ENCODE assay signal across 9 cellular contexts in the genomic region with DNA sequence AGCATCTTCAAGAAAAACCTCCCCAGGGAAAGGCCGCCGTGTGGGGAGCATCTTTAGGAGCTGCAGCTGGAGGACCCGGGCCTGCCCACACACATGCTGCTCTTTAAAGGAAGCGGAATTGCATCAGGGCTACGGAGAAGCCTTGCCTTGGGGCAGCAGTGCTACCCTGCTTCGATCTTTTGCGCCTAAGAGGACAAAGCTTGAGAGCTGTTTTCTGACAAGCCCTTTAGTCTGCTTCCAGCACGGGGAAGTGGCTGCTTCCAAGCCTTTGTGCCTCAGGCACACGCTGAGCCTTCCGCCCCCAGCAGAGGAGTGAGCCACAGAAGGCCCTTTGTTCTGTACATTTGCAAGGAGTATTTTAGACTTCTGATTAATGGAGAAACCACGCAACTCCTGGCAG. TPM values are rescaled to one million over a fixed set of nuclear protein-coding genes. Genes with fewer than 3 reads are reported as not detected.
A peak's percentile ranks its signal among the peaks of the same experiment; 100 is the strongest.
DNase-seq lines count a peak whose midpoint lies in the region; ATAC-seq, FAIRE-seq and TF ChIP-seq lines count a peak whose summit lies in the region.
"Had no signal": no experiment of that assay in that cellular context is flagged by ENCODE, and none has a peak within 500 bp of the region (broad histone marks: within the 10 kb centered on the region; RNA-seq: fewer than 3 reads in every experiment).

No MANE protein-coding gene starts in this region.

- H2BK15ac ChIP-seq in IMR-90 (ENCODE audit: low read depth, low read length) = no peak overlapping the region

- in situ Hi-C loops in IMR-90 (cut with MboI; ENCODE audit: low sequenced_read_pairs) = no loop called here

- H3K4ac ChIP-seq in IMR-90 (ENCODE audit: low read depth, low read length) = peak overlapping the region; percentile 60

- DNase-seq in IMR-90 (peak; percentile 74), RWPE2 (ENCODE audit: low spot score) (peak; percentile 88), globus pallidus (ENCODE audit: low spot score) (peak; percentile 87), retinal pigment epithelial cell (ENCODE audit: low read depth) (peak; percentile 69), GM12891 (ENCODE audit: insufficient read length, low spot score) (no peak), HTR-8/SVneo (ENCODE audit: insufficient read length, low spot score) (no peak)
- no peak for DNase-seq in CD4-positive, alpha-beta T cell

- H4K91ac ChIP-seq in IMR-90 (ENCODE audit: insufficient read depth, low read depth, low read length) = peak overlapping the region; percentile 45

- no peak overlapping the region for H3K27ac Mint-ChIP-seq in CD4-positive, alpha-beta T cell

- peak overlapping the region; percentile 75 for H2AFZ ChIP-seq in IMR-90 (replicated peaks; ENCODE audit: low read length, poor library complexity)

- POLR2A ChIA-PET in IMR-90 (lab: Charles Lee; ENCODE audit: unreplicated experiment) = no interaction called here
- POLR2A ChIA-PET in CD4-positive, alpha-beta T cell (lab: Charles Lee) = no interaction called here

- CTCF ChIA-PET in IMR-90 (lab: Yijun Ruan, JAX) = interaction anchor here (0.6 to 1.2 kb wide), 2 partner anchors 30 to 45 kb away, joined by 4 to 5 read pairs; no protein-coding TSS in a partner anchor
- CTCF ChIA-PET in CD4-positive, alpha-beta T cell (lab: Charles Lee) = no interaction called here

- peak overlapping the region; percentile 87 for H2AK9ac ChIP-seq in IMR-90 (replicated peaks; ENCODE audit: low read depth, low read length, poor library complexity)

- H3K27me3 ChIP-seq in IMR-90 (ENCODE audit: control insufficient read depth, insufficient read depth, low read length) = no peaks in the 10 kb centered on the region
- H3K27me3 ChIP-seq in RWPE2 (ENCODE audit: insufficient read depth, poor library complexity, severe bottlenecking) = no peaks in the 10 kb centered on the region
- no peaks in the 10 kb centered on the region for H3K27me3 ChIP-seq in CD4-positive, alpha-beta T cell (ENCODE audit: control insufficient read depth, insufficient read depth, low read length)
- H3K27me3 ChIP-seq: cardiac muscle cell had no signal

- peaks cover 0 to 22% of the 10 kb centered on the region in 2 experiments; a peak in 2 of 4 replicates for H3K79me1 ChIP-seq in IMR-90 (ENCODE audit: low read depth in 1 of 2, low read length in 2 of 2)

- H4K5ac ChIP-seq in IMR-90 (ENCODE audit: low read depth, low read length) = no peak overlapping the region

- no TSS peak for BruUV-seq in IMR-90 (replicated peaks; lab: Mats Ljungman, UMichigan)

- H2BK120ac ChIP-seq in IMR-90 (ENCODE audit: low read depth, low read length) = 0 out of 2 replicates have a peak overlapping the region, but pooled peaks have one; percentile 27

- H3K4me3 ChIP-seq in IMR-90 (ENCODE audit: insufficient read depth, low read depth, low read length) = no peak overlapping the region
- H3K4me3 ChIP-seq in RWPE2 (ENCODE audit: severe bottlenecking) = no peak overlapping the region
- H3K4me3 ChIP-seq in retinal pigment epithelial cell (ENCODE audit: low read length) = no peak overlapping the region
- H3K4me3 ChIP-seq: cardiac muscle cell had no signal

- intact Hi-C loops in IMR-90 (cut with micrococcal nuclease) = loop anchor here (2.0 kb wide), 1 partner anchor 31 kb away; the partner anchor contains the start of genes BAG5 and COA8
- intact Hi-C loops in CD4-positive, alpha-beta T cell (cut with DNase I, micrococcal nuclease) = no loop called here

- no peak overlapping the region; the same call in 1 of the 2 replicates for H3K23ac ChIP-seq in IMR-90 (ENCODE audit: low read depth, low read length)

- H3K27ac ChIP-seq in IMR-90 (ENCODE audit: insufficient read depth, low read length) (0 out of 2 replicates have a peak overlapping the region, but pooled peaks have one; percentile 2), RWPE2 (ENCODE audit: poor library complexity, severe bottlenecking) (peak overlapping the region; percentile 51)
- H3K27ac ChIP-seq in CD4-positive, alpha-beta T cell (ENCODE audit: low read depth, low read length) = no peak overlapping the region
- H3K27ac ChIP-seq: cardiac muscle cell had no signal

- TF ChIP-seq CTCF in IMR-90 (conservative IDR thresholded peaks at IDR 0.05; ENCODE audit: low read depth, low read length) (no peak), RWPE2 (IDR thresholded peaks at IDR 0.05; ENCODE audit: poor library complexity, severe bottlenecking) (no peak), retinal pigment epithelial cell (conservative IDR thresholded peaks at IDR 0.05; ENCODE audit: low read depth, low read length) (no peak)
- TF ChIP-seq CTCF in CD4-positive, alpha-beta T cell (IDR thresholded peaks at IDR 0.05) = no peak

- H3K4me1 Mint-ChIP-seq in CD4-positive, alpha-beta T cell (ENCODE audit: low read depth) = no peaks in the 10 kb centered on the region

- H3K36me3 Mint-ChIP-seq in CD4-positive, alpha-beta T cell (ENCODE audit: low read depth) = peaks cover under 1% of the 10 kb centered on the region

- H3K56ac ChIP-seq in IMR-90 (ENCODE audit: extremely low read depth, insufficient read depth, low read length) = no peak overlapping the region

- no peaks in the 10 kb centered on the region for H3K27me3 Mint-ChIP-seq in CD4-positive, alpha-beta T cell

- H3K9me3 ChIP-seq in IMR-90 (ENCODE audit: control insufficient read depth, insufficient read depth, low read length) (no peaks in the 10 kb centered on the region), RWPE2 (ENCODE audit: severe bottlenecking) (no peaks in the 10 kb centered on the region)
- no peaks in the 10 kb centered on the region for H3K9me3 ChIP-seq in CD4-positive, alpha-beta T cell (ENCODE audit: control insufficient read depth, low read length)

- peaks cover 9% of the 10 kb centered on the region for H3K9me1 ChIP-seq in IMR-90 (ENCODE audit: insufficient read depth, low read length)

- no peak overlapping the region; the same call in 1 of the 2 replicates for H3K14ac ChIP-seq in IMR-90 (replicated peaks; ENCODE audit: low read depth, low read length)

- no peak overlapping the region for H2AK5ac ChIP-seq in IMR-90 (ENCODE audit: low read depth, low read length)

- no peak overlapping the region for H2BK20ac ChIP-seq in IMR-90 (ENCODE audit: low read depth, low read length)

- H3K4me2 ChIP-seq in IMR-90 (ENCODE audit: low read depth, low read length) = no peak overlapping the region

- H4K8ac ChIP-seq in IMR-90 (ENCODE audit: low read depth in 2 of 2, low read length in 2 of 2) = peak overlapping the region in 1 of 2 experiments; percentile 74; a peak in 2 of 4 replicates

- H4K20me1 ChIP-seq in IMR-90 (ENCODE audit: insufficient read depth, low read length) = peaks cover 8% of the 10 kb centered on the region

- FAIRE-seq in GM12891 (lab: Jason Lieb, UNC) = no peak
- FAIRE-seq in HTR-8/SVneo (lab: Jason Lieb, UNC) = no peak

- no peak overlapping the region for H3K18ac ChIP-seq in IMR-90 (ENCODE audit: low read depth, low read length)

- H3K4me3 Mint-ChIP-seq in CD4-positive, alpha-beta T cell = no peak overlapping the region

- ATAC-seq in IMR-90 (ENCODE audit: low read depth) = peak; percentile 10; the same call in 1 of the 2 replicates
- ATAC-seq in RWPE2 (ENCODE audit: low read depth) = peak; percentile 88
- ATAC-seq in GM18909 (IDR thresholded peaks at IDR 0.05; ENCODE audit: poor library complexity, unreplicated experiment) = no peak
- ATAC-seq in CD4-positive, alpha-beta T cell (ENCODE audit: poor library complexity) = no peak

- H3K9me3 Mint-ChIP-seq in CD4-positive, alpha-beta T cell = no peaks in the 10 kb centered on the region

- TF ChIP-seq RAD21 in IMR-90 (IDR thresholded peaks at IDR 0.05; ENCODE audit: low read length) = no peak

- peaks cover 6% of the 10 kb centered on the region for H3K36me3 ChIP-seq in IMR-90 (ENCODE audit: control insufficient read depth, insufficient read depth, low read length)
- peaks cover 10% of the 10 kb centered on the region; the same call in 1 of the 2 replicates for H3K36me3 ChIP-seq in RWPE2 (ENCODE audit: low read depth)

- TF ChIP-seq POLR2A in IMR-90 (IDR thresholded peaks at IDR 0.05; ENCODE audit: low read depth, low read length) (no peak), GM12891 (IDR thresholded peaks at IDR 0.05; ENCODE audit: low read depth, low read length) (no peak)

- dilution Hi-C loops in IMR-90 (cut with HindIII; ENCODE audit: low sequenced_read_pairs, unreplicated experiment) = no loop called here

- 40% methylated on average over 2 of the region's 11 CpGs; no CpG with 5 or more reads in 1 of the 2 experiments for WGBS in IMR-90 (ENCODE audit: extremely low coverage in 2 of 2, insufficient read length in 1 of 2), 2 experiments

- H3K9ac ChIP-seq in IMR-90 (ENCODE audit: low read depth, low read length) = 0 out of 2 replicates have a peak overlapping the region, but pooled peaks have one; percentile 1

- H3K4me1 ChIP-seq in IMR-90 (ENCODE audit: control insufficient read depth, insufficient read depth, low read length) (peaks cover 14% of the 10 kb centered on the region), RWPE2 (ENCODE audit: insufficient read depth, poor library complexity, severe bottlenecking) (peaks cover 30% of the 10 kb centered on the region)

- peak overlapping the region; percentile 20 for H2BK5ac ChIP-seq in IMR-90 (ENCODE audit: low read depth, low read length, poor library complexity, severe bottlenecking)

TF ChIP-seq in IMR-90, 13 proteins besides CTCF, POLR2A, EP300 and RAD21 (continues in another document):
- no peak for TF ChIP-seq MAZ (IDR thresholded peaks at IDR 0.05; ENCODE audit: borderline replicate concordance, low read depth, low read length)

TF ChIP-seq in GM12891, 5 proteins besides CTCF, POLR2A, EP300 and RAD21 (continues in another document):
- TF ChIP-seq POU2F2 (IDR thresholded peaks at IDR 0.05; ENCODE audit: low read depth, low read length) = no peak
- TF ChIP-seq PAX5 (IDR thresholded peaks at IDR 0.05; ENCODE audit: insufficient read depth, low read length, severe bottlenecking) = no peak
- TF ChIP-seq SPI1 (IDR thresholded peaks at IDR 0.05; ENCODE audit: low read depth, low read length) = no peak

RNA-seq across cellular contexts. Expression of gene COA8, which starts 31.5 kb away (rescaled TPM):
- total RNA-seq in IMR-90 (2012; rRNA removed) = 12.2 and 20.6 TPM in 2 replicates
- polyA plus RNA-seq in IMR-90 (2012; rRNA removed) = 18.5 and 21.1 TPM in 2 replicates
- polyA plus RNA-seq in IMR-90 (2012; cell fraction: cytosol; rRNA removed) = 9.6 and 17.9 TPM in 2 replicates
- polyA plus RNA-seq in IMR-90 (2012; cell fraction: nucleus; rRNA removed; ENCODE audit: low replicate concordance) = 3.4 and 10.8 TPM in 2 replicates
- 10 to 100 TPM in 1 of 2 experiments, 1 to 10 TPM in 1; 9.1 to 10.7 TPM for total RNA-seq in CD4-positive, alpha-beta T cell
- 50.7 TPM for polyA plus RNA-seq in GM12891 (2012; ENCODE audit: low read depth, missing spikeins)

RNA-seq across cellular contexts. Expression of gene BAG5, which starts 31.8 kb away (rescaled TPM):
- total RNA-seq in IMR-90 (2012; rRNA removed) = 22.2 and 32.2 TPM in 2 replicates
- polyA plus RNA-seq in IMR-90 (2012; rRNA removed) = 5.2 and 6.7 TPM in 2 replicates
- 1.9 and 2.3 TPM in 2 replicates for polyA plus RNA-seq in IMR-90 (2012; cell fraction: cytosol; rRNA removed)
- polyA plus RNA-seq in IMR-90 (2012; cell fraction: nucleus; rRNA removed; ENCODE audit: low replicate concordance) = 0.92 and 4.4 TPM in 2 replicates
- total RNA-seq in CD4-positive, alpha-beta T cell = 10 to 100 TPM; 39.4 to 40.3 TPM
- polyA plus RNA-seq in GM12891 (2012; ENCODE audit: low read depth, missing spikeins) = 9.3 TPM

RNA-seq across cellular contexts. Expression of gene KLC1, which starts 34.7 kb away (rescaled TPM):
- total RNA-seq in IMR-90 (2012; rRNA removed) = 101 and 139 TPM in 2 replicates
- polyA plus RNA-seq in IMR-90 (2012; rRNA removed) = 155 and 157 TPM in 2 replicates
- 202 and 321 TPM in 2 replicates for polyA plus RNA-seq in IMR-90 (2012; cell fraction: cytosol; rRNA removed)
- polyA plus RNA-seq in IMR-90 (2012; cell fraction: nucleus; rRNA removed; ENCODE audit: low replicate concordance) = 401 and 574 TPM in 2 replicates
- total RNA-seq in CD4-positive, alpha-beta T cell = 100 to 1,000 TPM; 111 to 119 TPM
- polyA plus RNA-seq in GM12891 (2012; ENCODE audit: low read depth, missing spikeins) = 49.3 TPM

Comparison
In these comparisons a context has a peak if more than half of its experiments do, and no peak if none do; other contexts are left out.
1. ATAC-seq: peak in IMR-90 (single experiment) and RWPE2 (single experiment); none in GM18909 (single experiment) and CD4-positive, alpha-beta T cell (single experiment).
2. DNase-seq: peak in IMR-90 (single experiment), RWPE2 (single experiment), globus pallidus (single experiment) and retinal pigment epithelial cell (single experiment); none in CD4-positive, alpha-beta T cell (0 of 10), GM12891 (single experiment) and HTR-8/SVneo (single experiment).